Comparison of ENCODE assay signal across 17 cellular contexts in genomic region chr12:78189656-78190055, GRCh38.
"Had no signal": no experiment of that assay in that cellular context is flagged by ENCODE, and none has a peak within 500 bp of the region (broad histone marks: within the 10 kb centered on the region; RNA-seq: fewer than 3 reads in every experiment).

No MANE protein-coding gene starts in this region.

- ATAC-seq: gastrocnemius medialis; heart right ventricle; left lobe of liver; naive thymus-derived CD8-positive, alpha-beta T cell; right cardiac atrium had no signal

- DNase-seq: dermis blood vessel endothelial cell; esophagus squamous epithelium; gastrocnemius medialis; heart right ventricle; hypothalamus; islet precursor cell; mammary epithelial cell; naive thymus-derived CD8-positive, alpha-beta T cell; posterior cingulate gyrus; right cardiac atrium; small intestine; stimulated activated CD4-positive, alpha-beta T cell treated with anti-CD3 and anti-CD28 coated beads, Interleukin-2, amount 100 ng/mL, for 48 hours; stimulated activated naive CD4-positive, alpha-beta T cell treated with Interleukin-2 at 50 U/mL for 16 hours had no signal

- FAIRE-seq: colon, small intestine, urothelium cell line had no signal

- H3K4me1 ChIP-seq: esophagus squamous epithelium, gastrocnemius medialis, heart right ventricle had no signal

- H3K9me3 ChIP-seq: esophagus squamous epithelium, gastrocnemius medialis, heart right ventricle, neutrophil had no signal

- H3K4me3 ChIP-seq: esophagus squamous epithelium, gastrocnemius medialis, heart right ventricle had no signal

- H3K36me3 ChIP-seq: esophagus squamous epithelium, gastrocnemius medialis, neutrophil had no signal

- H3K27me3 ChIP-seq: esophagus squamous epithelium, gastrocnemius medialis, heart right ventricle, neutrophil had no signal
